ENCODE assay signal across 16 cellular contexts in genomic region chr22:46585340-46586122, GRCh38. TPM values are rescaled to one million over a fixed set of nuclear protein-coding genes. Genes with fewer than 3 reads are reported as not detected.
A peak's percentile ranks its signal among the peaks of the same experiment; 100 is the strongest.
DNase-seq lines count a peak whose midpoint lies in the region; ATAC-seq and TF ChIP-seq lines count a peak whose summit lies in the region.
"Had no signal": no experiment of that assay in that cellular context is flagged by ENCODE, and none has a peak within 500 bp of the region (broad histone marks: within the 10 kb centered on the region; RNA-seq: fewer than 3 reads in every experiment).

No MANE protein-coding gene starts in this region.

- peak overlapping the region; percentile 94 for H3K27ac ChIP-seq in left ventricle myocardium inferior (replicated peaks)
- H3K27ac ChIP-seq in right atrium auricular region = peak overlapping the region in 1 of 2 donors; percentile 94
- H3K27ac ChIP-seq in colonic mucosa = no peak overlapping the region
- no peak overlapping the region for H3K27ac ChIP-seq in caudate nucleus (ENCODE audit: low read depth, low read length)
- H3K27ac ChIP-seq: RWPE1 had no signal

- H3K9me3 ChIP-seq in left ventricle myocardium inferior (replicated peaks) (no peaks in the 10 kb centered on the region), right atrium auricular region (no peaks in the 10 kb centered on the region), colonic mucosa (no peaks in the 10 kb centered on the region), mucosa of descending colon (no peaks in the 10 kb centered on the region)
- H3K9me3 ChIP-seq: MG63 had no signal

- H3K4me3 ChIP-seq in left ventricle myocardium inferior (no peak overlapping the region), right atrium auricular region (no peak overlapping the region), colonic mucosa (no peak overlapping the region), mucosa of descending colon (no peak overlapping the region)
- H3K4me3 ChIP-seq: MG63 had no signal

- ATAC-seq in mucosa of descending colon (no peak), SK-N-SH treated with all-trans-retinoic acid at 6 μM for 48 hours (no peak), GM19328 (IDR thresholded peaks at IDR 0.05; ENCODE audit: unreplicated experiment) (no peak)

- peaks cover 96% of the 10 kb centered on the region for H3K4me1 ChIP-seq in left ventricle myocardium inferior
- peaks cover 0 to 84% of the 10 kb centered on the region in 2 donors for H3K4me1 ChIP-seq in right atrium auricular region
- peaks cover 32% of the 10 kb centered on the region for H3K4me1 ChIP-seq in colonic mucosa
- H3K4me1 ChIP-seq in mucosa of descending colon (ENCODE audit: low read depth) = peaks cover 74% of the 10 kb centered on the region

- intact Hi-C loops in left ventricle myocardium inferior (cut with micrococcal nuclease) = no loop called here
- intact Hi-C loops in colonic mucosa (cut with DNase I) = no loop called here
- intact Hi-C loops in mucosa of descending colon (cut with DNase I, micrococcal nuclease) = no loop called here

- TF ChIP-seq CTCF in left ventricle myocardium inferior (IDR thresholded peaks at IDR 0.05; ENCODE audit: borderline replicate concordance) (no peak), right atrium auricular region (IDR thresholded peaks at IDR 0.05) (no peak), colonic mucosa (IDR thresholded peaks at IDR 0.05) (no peak), mucosa of descending colon (IDR thresholded peaks at IDR 0.05) (no peak)

- H3K27me3 ChIP-seq in left ventricle myocardium inferior (ENCODE audit: low read depth) (no peaks in the 10 kb centered on the region), right atrium auricular region (no peaks in the 10 kb centered on the region), colonic mucosa (no peaks in the 10 kb centered on the region)
- H3K27me3 ChIP-seq: MG63 had no signal

- H3K9ac ChIP-seq in colonic mucosa (ENCODE audit: low read depth in 2 of 2, low read length in 2 of 2) = peak overlapping the region; percentile 12 to 28

- H3K36me3 ChIP-seq in left ventricle myocardium inferior = no peaks in the 10 kb centered on the region
- H3K36me3 ChIP-seq in right atrium auricular region = no peaks in the 10 kb centered on the region
- H3K36me3 ChIP-seq in colonic mucosa = no peaks in the 10 kb centered on the region
- H3K36me3 ChIP-seq in mucosa of descending colon (ENCODE audit: low read depth) = no peaks in the 10 kb centered on the region
- H3K36me3 ChIP-seq: MG63 had no signal

- DNase-seq in left ventricle myocardium inferior (no peak), right atrium auricular region (ENCODE audit: low spot score) (no peak), colonic mucosa (no peak), mucosa of descending colon (peak; percentile 21 to 51 (median 33)), caudate nucleus (lab: John Stamatoyannopoulos, UW) (no peak)
- DNase-seq: AML-193; CD4-positive, alpha-beta T cell; Karpas-422; MG63; NCI-H1092; NCI-H146; NCI-H2081; NCI-H748 treated with DMSO at 0.1 percent for 48 hours had no signal

TF ChIP-seq in SK-N-SH treated with all-trans-retinoic acid at 6 μM for 48 hours, 23 proteins besides CTCF, POLR2A, EP300 and RAD21:
- TF ChIP-seq TOX (CRISPR knock-in tag; IDR thresholded peaks at IDR 0.05; ENCODE audit: borderline replicate concordance) (no peak), ESRRG (CRISPR knock-in tag; IDR thresholded peaks at IDR 0.05) (no peak), RARB (CRISPR knock-in tag; IDR thresholded peaks at IDR 0.05) (no peak), ARNTL (CRISPR knock-in tag; IDR thresholded peaks at IDR 0.05; ENCODE audit: borderline replicate concordance, low read depth) (no peak), ZFP3 (CRISPR knock-in tag; IDR thresholded peaks at IDR 0.05) (no peak)

RNA-seq across cellular contexts. Expression of gene GRAMD4, which starts 34.7 kb away (rescaled TPM):
- total RNA-seq in left ventricle myocardium inferior (77.6 TPM), right atrium auricular region (10 to 100 TPM; 29.1 to 31.6 TPM), colonic mucosa (100 to 1,000 TPM; 118 to 141 TPM), mucosa of descending colon (100 to 1,000 TPM; 114 to 203 (median 197) TPM)

RNA-seq across cellular contexts. Expression of gene CELSR1, which starts 48.1 kb away (rescaled TPM):
- total RNA-seq in left ventricle myocardium inferior (8.9 TPM), right atrium auricular region (1 to 10 TPM; 7.1 to 9.6 TPM), colonic mucosa (1 to 10 TPM; 2.7 to 7.8 TPM), mucosa of descending colon (1 to 10 TPM; 1.9 to 4.2 (median 2.5) TPM)

Comparison
In these comparisons a context has a peak if more than half of its experiments do, and no peak if none do; other contexts are left out.
1. DNase-seq: peak in mucosa of descending colon (3 of 3); none in left ventricle myocardium inferior (single experiment), right atrium auricular region (single experiment), colonic mucosa (single experiment) and caudate nucleus (0 of 61).